In genomic region chr4:109166586-109166985, GRCh38 we compare ENCODE assay signal across 20 cellular contexts.
"Had no signal": no experiment of that assay in that cellular context is flagged by ENCODE, and none has a peak within 500 bp of the region (broad histone marks: within the 10 kb centered on the region; RNA-seq: fewer than 3 reads in every experiment).

No MANE protein-coding gene starts in this region.

- H3K36me3 ChIP-seq: SJSA1 had no signal

- H3K4me2 ChIP-seq: KMS-11 had no signal

- H3K4me3 ChIP-seq: K562, SJSA1, SK-N-MC had no signal

- H3K9me3 ChIP-seq: SJSA1 had no signal

- H3K9ac ChIP-seq: KMS-11 had no signal

- DNase-seq: IMR-90, Kasumi-1, MM.1S, NCI-H1092 treated with DMSO at 0.1 percent for 48 hours, NCI-H1436, NCI-H187, NCI-H2029, NCI-H2081 treated with DMSO at 0.1 percent for 48 hours, NCI-H2171, NCI-H226, NCI-H524, NCI-H526 treated with DMSO at 0.1 percent for 48 hours, NCI-H774, Right ventricle myocardium superior, RPMI8226, SIG-M5 had no signal

- H3K27ac ChIP-seq: KMS-11, SJSA1, SK-N-MC had no signal
